Comparison of ENCODE assay signal across 8 cellular contexts in genomic region chr18:49813321-49814146, GRCh38. TPM values are rescaled to one million over a fixed set of nuclear protein-coding genes. Genes with fewer than 3 reads are reported as not detected.
DNase-seq lines count a peak whose midpoint lies in the region; TF ChIP-seq lines count a peak whose summit lies in the region.

Gene ACAA2 (minus strand): TSS chr18:49813533. CDS start chr18:49813484, 49 bp downstream.

- H3K4me1 Mint-ChIP-seq in neural progenitor cell, result peaks cover 25% of the 10 kb centered on the region

- H3K4me3 ChIP-seq in LNCaP clone FGC (ENCODE audit: low read depth, low read length) (peak within 1 kb of the TSS; percentile 83), fibroblast of villous mesenchyme (ENCODE audit: low read depth, low read length) (peak within 1 kb of the TSS; percentile 87), neural progenitor cell (peak within 1 kb of the TSS; percentile 72), subcutaneous abdominal adipose tissue (ENCODE audit: low read depth in 1 of 5, low read length in 5 of 5) (peak within 1 kb of the TSS; percentile 78 to 88 (median 87))

- H3F3A ChIP-seq in neural progenitor cell (ENCODE audit: low read depth), result peaks cover 19% of the 10 kb centered on the region

- no peak within 1 kb of the TSS for H3K27ac ChIP-seq in neural progenitor cell
- peak within 1 kb of the TSS; percentile 99 for H3K27ac ChIP-seq in subcutaneous abdominal adipose tissue (ENCODE audit: low read depth, low read length)

- peak within 1 kb of the TSS; percentile 89 for H3K4me2 ChIP-seq in neural progenitor cell

- H3K36me3 ChIP-seq in neural progenitor cell (peaks cover 7% of the 10 kb centered on the region), subcutaneous abdominal adipose tissue (ENCODE audit: control insufficient read depth in 5 of 5, insufficient read depth in 5 of 5, low read length in 5 of 5) (peaks cover 0 to 5% (median 4%) of the 10 kb centered on the region in 5 donors)

- H3K9me3 Mint-ChIP-seq in neural progenitor cell, result peaks cover 21% of the 10 kb centered on the region

- H3K79me2 ChIP-seq in neural progenitor cell (ENCODE audit: low read depth), result peaks cover 38% of the 10 kb centered on the region

- peaks cover 2% of the 10 kb centered on the region for H3K27me3 Mint-ChIP-seq in neural progenitor cell (ENCODE audit: insufficient read depth, low read depth)

- H3K9ac ChIP-seq in neural progenitor cell (no peak within 1 kb of the TSS), subcutaneous abdominal adipose tissue (ENCODE audit: low read length in 5 of 5) (peak within 1 kb of the TSS; percentile 91 to 97 (median 93))

- TF ChIP-seq CTCF in LNCaP clone FGC (IDR thresholded peaks at IDR 0.05; ENCODE audit: control insufficient read depth, extremely low read depth, insufficient read depth) (no peak), fibroblast of villous mesenchyme (IDR thresholded peaks at IDR 0.05; ENCODE audit: insufficient read depth, low read depth, low read length) (no peak), neural progenitor cell (IDR thresholded peaks at IDR 0.05) (no peak)

- H3K4me1 ChIP-seq in neural progenitor cell (peaks cover 13% of the 10 kb centered on the region), subcutaneous abdominal adipose tissue (ENCODE audit: control insufficient read depth in 5 of 5, insufficient read depth in 5 of 5, low read length in 5 of 5) (peaks cover 0 to 34% (median 27%) of the 10 kb centered on the region in 5 donors)

- peak within 1 kb of the TSS; percentile 71 for H2AFZ ChIP-seq in neural progenitor cell (replicated peaks)

- no peaks in the 10 kb centered on the region for H4K20me1 ChIP-seq in neural progenitor cell (ENCODE audit: low read depth)

- DNase-seq in ELR (ENCODE audit: low read depth) (peak; percentile 90), H4 (ENCODE audit: low spot score) (peak; percentile 67), LNCaP clone FGC (ENCODE audit: low read depth) (no peak), SIG-M5 (lab: John Stamatoyannopoulos, UW) (peak; percentile 33), activated gamma-delta T cell (lab: John Stamatoyannopoulos, UW) (peak; percentile 77), fibroblast of villous mesenchyme (ENCODE audit: low read depth) (peak; percentile 89), neural progenitor cell (ENCODE audit: low spot score) (peak; percentile 80)

- H3K4me3 Mint-ChIP-seq in neural progenitor cell, result peak within 1 kb of the TSS; percentile 96

- peak within 1 kb of the TSS; percentile 98 for H3K27ac Mint-ChIP-seq in neural progenitor cell

- peaks cover 31% of the 10 kb centered on the region for H3K36me3 Mint-ChIP-seq in neural progenitor cell

- H3K9me3 ChIP-seq in neural progenitor cell (ENCODE audit: low read depth) (peaks cover 5% of the 10 kb centered on the region), subcutaneous abdominal adipose tissue (ENCODE audit: control insufficient read depth in 5 of 5, low read length in 5 of 5) (peaks cover 0 to 5% (median 3%) of the 10 kb centered on the region in 5 donors)

- no peaks in the 10 kb centered on the region for H3K27me3 ChIP-seq in neural progenitor cell
- no peaks in the 10 kb centered on the region for H3K27me3 ChIP-seq in subcutaneous abdominal adipose tissue (ENCODE audit: control insufficient read depth in 5 of 5, insufficient read depth in 4 of 5, low read length in 5 of 5)

RNA-seq across cellular contexts. Expression of gene ACAA2, which starts in this region (rescaled TPM):
- total RNA-seq in H4 (2014; rRNA removed; shearing (Covaris generic)), result 92.2 and 104 TPM in 2 replicates
- 31.5 and 36.1 TPM in 2 replicates for total RNA-seq in fibroblast of villous mesenchyme
- total RNA-seq in neural progenitor cell (ENCODE audit: low replicate concordance), result 70.9 and 91.9 TPM in 2 replicates
